Comparison of ENCODE assay signal across 17 cellular contexts in genomic region chr9:100204796-100205195, GRCh38.
DNase-seq lines count a peak whose midpoint lies in the region; ATAC-seq, FAIRE-seq and TF ChIP-seq lines count a peak whose summit lies in the region.
"Had no signal": no experiment of that assay in that cellular context is flagged by ENCODE, and none has a peak within 500 bp of the region (broad histone marks: within the 10 kb centered on the region; RNA-seq: fewer than 3 reads in every experiment).

No MANE protein-coding gene starts in this region.

- BruUV-seq in endothelial cell of umbilical vein (replicated peaks; lab: Mats Ljungman, UMichigan), result no TSS peak

- H3K4me2 ChIP-seq in endothelial cell of umbilical vein (ENCODE audit: insufficient read depth, low read length), result peak overlapping the region; percentile 13
- H3K4me2 ChIP-seq: GM23338 had no signal

- dilution Hi-C loops in endothelial cell of umbilical vein (cut with MboI; ENCODE audit: extremely low pct_ligation_motif_present, low sequenced_read_pairs), result no loop called here

- H4K20me1 ChIP-seq in endothelial cell of umbilical vein (replicated peaks; ENCODE audit: control insufficient read depth, extremely low read depth, insufficient read depth, low read length), result no peaks in the 10 kb centered on the region

- no peaks in the 10 kb centered on the region for H3K79me2 ChIP-seq in endothelial cell of umbilical vein (ENCODE audit: control insufficient read depth, insufficient read depth, low read length)

- no peak for TF ChIP-seq POLR2A in endothelial cell of umbilical vein (IDR thresholded peaks at IDR 0.05; ENCODE audit: low read depth, low read length)

- CTCF ChIA-PET in endothelial cell of umbilical vein (lab: Charles Lee), result interaction anchor here (0.5 to 1.0 kb wide), 2 partner anchors 120 to 369 kb away, joined by 3 to 4 read pairs; no protein-coding TSS in a partner anchor
- CTCF ChIA-PET in CD4-positive, alpha-beta T cell (lab: Charles Lee), result no interaction called here

- no peak overlapping the region for H3K4me3 ChIP-seq in endothelial cell of umbilical vein (replicated peaks in 1 of 3; ENCODE audit: insufficient read depth in 1 of 3, low read depth in 1 of 3, low read length in 3 of 3)
- H3K4me3 ChIP-seq: GM23338, SK-N-MC had no signal

- DNase-seq in EH (ENCODE audit: low read depth), result peak; percentile 45
- peak; percentile 45 for DNase-seq in RCC 7860 (ENCODE audit: low spot score)
- DNase-seq in endothelial cell of umbilical vein (ENCODE audit: low read depth, low spot score), result no peak
- DNase-seq in neural crest cell (ENCODE audit: low read depth, low spot score), result no peak
- DNase-seq in stimulated activated CD4-positive, alpha-beta T cell treated with anti-CD3 and anti-CD28 coated beads, Interleukin-2, amount 100 ng/mL, for 24 hours, result no peak
- no peak for DNase-seq in CD4-positive, alpha-beta T cell
- DNase-seq in activated effector memory CD4-positive, alpha-beta T cell treated with Interleukin-2 at 50 U/mL for 16 hours, result no peak
- DNase-seq: COR-L47, MV-4-11, NCI-H1436, NCI-H2029 had no signal

- no peak overlapping the region for H2AFZ ChIP-seq in endothelial cell of umbilical vein (ENCODE audit: low read depth, low read length)
- H2AFZ ChIP-seq: GM23338 had no signal

- FAIRE-seq in RCC 7860 (lab: Jason Lieb, UNC) (peak; percentile 67), endothelial cell of umbilical vein (lab: Jason Lieb, UNC) (no peak)

- H3K9me1 ChIP-seq in endothelial cell of umbilical vein (replicated peaks; ENCODE audit: control insufficient read depth, extremely low read depth, insufficient read depth, low read length), result no peaks in the 10 kb centered on the region

- no peak overlapping the region for H3K27ac ChIP-seq in endothelial cell of umbilical vein (ENCODE audit: insufficient read depth, low read depth, low read length)
- no peak overlapping the region for H3K27ac ChIP-seq in CD4-positive, alpha-beta T cell (ENCODE audit: low read depth, low read length)
- H3K27ac ChIP-seq: SK-N-MC had no signal

- peaks cover 1% of the 10 kb centered on the region for H3K9me3 Mint-ChIP-seq in neural crest cell
- no peaks in the 10 kb centered on the region for H3K9me3 Mint-ChIP-seq in CD4-positive, alpha-beta T cell
- H3K9me3 Mint-ChIP-seq: CD14-positive monocyte, GM23338 had no signal

- H3K9ac ChIP-seq in endothelial cell of umbilical vein (replicated peaks; ENCODE audit: extremely low read depth, insufficient read depth, low read length), result no peak overlapping the region

- TF ChIP-seq CTCF in endothelial cell of umbilical vein (IDR thresholded peaks at IDR 0.05; ENCODE audit: extremely low read depth in 1 of 2, insufficient read depth in 1 of 2, low read depth in 1 of 2, low read length in 2 of 2) (no peak), neural crest cell (conservative IDR thresholded peaks at IDR 0.05) (no peak)
- no peak for TF ChIP-seq CTCF in CD4-positive, alpha-beta T cell (IDR thresholded peaks at IDR 0.05)

- no peaks in the 10 kb centered on the region for H3K27me3 Mint-ChIP-seq in neural crest cell (ENCODE audit: low read depth)
- no peaks in the 10 kb centered on the region for H3K27me3 Mint-ChIP-seq in CD4-positive, alpha-beta T cell

- intact Hi-C loops in endothelial cell of umbilical vein (cut with micrococcal nuclease), result no loop called here
- intact Hi-C loops in CD4-positive, alpha-beta T cell (cut with DNase I, micrococcal nuclease), result no loop called here

- POLR2A ChIA-PET in endothelial cell of umbilical vein (lab: Charles Lee), result no interaction called here
- POLR2A ChIA-PET in CD4-positive, alpha-beta T cell (lab: Charles Lee), result interaction anchor here (1.0 kb wide), 1 partner anchor 16 kb away, joined by 3 read pairs; no protein-coding TSS in a partner anchor

- peaks cover 7% of the 10 kb centered on the region for H3K36me3 Mint-ChIP-seq in neural crest cell (ENCODE audit: low read depth)
- peaks cover 12% of the 10 kb centered on the region for H3K36me3 Mint-ChIP-seq in CD4-positive, alpha-beta T cell (ENCODE audit: low read depth)
- H3K36me3 Mint-ChIP-seq: CD14-positive monocyte had no signal

- peaks cover 8% of the 10 kb centered on the region for H3K4me1 Mint-ChIP-seq in neural crest cell
- peaks cover 2% of the 10 kb centered on the region for H3K4me1 Mint-ChIP-seq in CD4-positive, alpha-beta T cell (ENCODE audit: low read depth)

- ATAC-seq in GM19452 (IDR thresholded peaks at IDR 0.05; ENCODE audit: unreplicated experiment), result no peak
- no peak for ATAC-seq in CD4-positive, alpha-beta T cell (ENCODE audit: poor library complexity)
- ATAC-seq: GM23338, Panc1, Right ventricle myocardium inferior had no signal

- no peaks in the 10 kb centered on the region for H3K27me3 ChIP-seq in endothelial cell of umbilical vein (ENCODE audit: control insufficient read depth in 2 of 2, insufficient read depth in 2 of 2, low read length in 2 of 2)
- no peaks in the 10 kb centered on the region for H3K27me3 ChIP-seq in CD4-positive, alpha-beta T cell (ENCODE audit: control insufficient read depth, insufficient read depth, low read length)

- H3K4me3 Mint-ChIP-seq in neural crest cell, result no peak overlapping the region
- no peak overlapping the region for H3K4me3 Mint-ChIP-seq in CD4-positive, alpha-beta T cell
- H3K4me3 Mint-ChIP-seq: CD14-positive monocyte, GM23338 had no signal

- H3K9me3 ChIP-seq in endothelial cell of umbilical vein (replicated peaks; ENCODE audit: control insufficient read depth, insufficient read depth, low read length), result no peaks in the 10 kb centered on the region
- H3K9me3 ChIP-seq in CD4-positive, alpha-beta T cell (ENCODE audit: control insufficient read depth, low read length), result no peaks in the 10 kb centered on the region

- H3K36me3 ChIP-seq in endothelial cell of umbilical vein (ENCODE audit: control insufficient read depth in 2 of 2, extremely low read depth in 1 of 2, insufficient read depth in 2 of 2, low read length in 2 of 2), result no peaks in the 10 kb centered on the region

- H3K4me1 ChIP-seq in endothelial cell of umbilical vein (ENCODE audit: control insufficient read depth, extremely low read depth, insufficient read depth, low read length), result peaks cover 24% of the 10 kb centered on the region

- H3K27ac Mint-ChIP-seq in neural crest cell (ENCODE audit: unreplicated experiment), result peak overlapping the region; percentile 16
- H3K27ac Mint-ChIP-seq in CD4-positive, alpha-beta T cell, result no peak overlapping the region
- H3K27ac Mint-ChIP-seq: CD14-positive monocyte, GM23338 had no signal

TF ChIP-seq in endothelial cell of umbilical vein, 7 proteins besides CTCF, POLR2A, EP300 and RAD21:
- TF ChIP-seq FOS (IDR thresholded peaks at IDR 0.05; ENCODE audit: borderline replicate concordance, insufficient read depth, low read length), result no peak

Comparison
In these comparisons a context has a peak if more than half of its experiments do, and no peak if none do; other contexts are left out.
1. DNase-seq: peak in EH (single experiment) and RCC 7860 (single experiment); none in endothelial cell of umbilical vein (single experiment), neural crest cell (single experiment), stimulated activated CD4-positive, alpha-beta T cell treated with anti-CD3 and anti-CD28 coated beads, Interleukin-2, amount 100 ng/mL, for 24 hours (0 of 2), CD4-positive, alpha-beta T cell (0 of 10) and activated effector memory CD4-positive, alpha-beta T cell treated with Interleukin-2 at 50 U/mL for 16 hours (single experiment).